In the genomic region with DNA sequence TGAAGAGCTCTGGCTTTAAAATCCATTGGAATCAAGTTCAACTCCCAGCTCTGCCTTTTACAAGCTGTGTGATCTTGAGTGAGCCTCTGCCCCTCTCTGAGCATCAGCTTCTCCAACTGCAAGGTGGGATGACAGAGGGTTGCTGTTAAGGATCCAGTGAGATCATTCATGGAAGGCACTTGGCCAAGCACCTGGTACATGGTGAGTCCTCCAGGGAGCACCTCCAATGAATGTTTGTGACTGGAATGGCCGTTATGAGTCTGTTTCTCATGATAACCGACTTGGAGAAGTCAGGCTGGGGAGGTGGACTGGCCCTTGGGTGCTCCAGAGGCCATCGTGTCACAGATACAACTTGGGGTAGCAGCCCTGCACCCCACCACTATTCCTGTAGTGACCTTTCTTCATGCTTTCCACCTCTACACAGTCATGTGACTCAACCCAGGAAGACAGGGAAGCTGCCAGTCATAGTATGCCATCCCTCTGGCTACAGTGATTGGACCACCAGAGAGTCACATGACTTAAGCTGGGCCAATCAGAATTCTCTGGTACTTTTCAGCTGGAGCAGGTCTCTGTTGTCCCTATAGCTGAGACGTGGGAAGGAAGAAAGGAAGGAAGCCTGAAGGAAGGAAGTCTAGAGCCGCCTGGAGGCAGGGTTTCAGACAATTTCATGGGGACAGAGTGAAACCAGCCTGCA, we compare ENCODE assay signal across 1 cellular context.
TF ChIP-seq lines count a peak whose summit lies in the region.

No MANE protein-coding gene starts in this region.

TF ChIP-seq in GM23338, 12 proteins besides CTCF, POLR2A, EP300 and RAD21:
- TF ChIP-seq, protein P1, sequence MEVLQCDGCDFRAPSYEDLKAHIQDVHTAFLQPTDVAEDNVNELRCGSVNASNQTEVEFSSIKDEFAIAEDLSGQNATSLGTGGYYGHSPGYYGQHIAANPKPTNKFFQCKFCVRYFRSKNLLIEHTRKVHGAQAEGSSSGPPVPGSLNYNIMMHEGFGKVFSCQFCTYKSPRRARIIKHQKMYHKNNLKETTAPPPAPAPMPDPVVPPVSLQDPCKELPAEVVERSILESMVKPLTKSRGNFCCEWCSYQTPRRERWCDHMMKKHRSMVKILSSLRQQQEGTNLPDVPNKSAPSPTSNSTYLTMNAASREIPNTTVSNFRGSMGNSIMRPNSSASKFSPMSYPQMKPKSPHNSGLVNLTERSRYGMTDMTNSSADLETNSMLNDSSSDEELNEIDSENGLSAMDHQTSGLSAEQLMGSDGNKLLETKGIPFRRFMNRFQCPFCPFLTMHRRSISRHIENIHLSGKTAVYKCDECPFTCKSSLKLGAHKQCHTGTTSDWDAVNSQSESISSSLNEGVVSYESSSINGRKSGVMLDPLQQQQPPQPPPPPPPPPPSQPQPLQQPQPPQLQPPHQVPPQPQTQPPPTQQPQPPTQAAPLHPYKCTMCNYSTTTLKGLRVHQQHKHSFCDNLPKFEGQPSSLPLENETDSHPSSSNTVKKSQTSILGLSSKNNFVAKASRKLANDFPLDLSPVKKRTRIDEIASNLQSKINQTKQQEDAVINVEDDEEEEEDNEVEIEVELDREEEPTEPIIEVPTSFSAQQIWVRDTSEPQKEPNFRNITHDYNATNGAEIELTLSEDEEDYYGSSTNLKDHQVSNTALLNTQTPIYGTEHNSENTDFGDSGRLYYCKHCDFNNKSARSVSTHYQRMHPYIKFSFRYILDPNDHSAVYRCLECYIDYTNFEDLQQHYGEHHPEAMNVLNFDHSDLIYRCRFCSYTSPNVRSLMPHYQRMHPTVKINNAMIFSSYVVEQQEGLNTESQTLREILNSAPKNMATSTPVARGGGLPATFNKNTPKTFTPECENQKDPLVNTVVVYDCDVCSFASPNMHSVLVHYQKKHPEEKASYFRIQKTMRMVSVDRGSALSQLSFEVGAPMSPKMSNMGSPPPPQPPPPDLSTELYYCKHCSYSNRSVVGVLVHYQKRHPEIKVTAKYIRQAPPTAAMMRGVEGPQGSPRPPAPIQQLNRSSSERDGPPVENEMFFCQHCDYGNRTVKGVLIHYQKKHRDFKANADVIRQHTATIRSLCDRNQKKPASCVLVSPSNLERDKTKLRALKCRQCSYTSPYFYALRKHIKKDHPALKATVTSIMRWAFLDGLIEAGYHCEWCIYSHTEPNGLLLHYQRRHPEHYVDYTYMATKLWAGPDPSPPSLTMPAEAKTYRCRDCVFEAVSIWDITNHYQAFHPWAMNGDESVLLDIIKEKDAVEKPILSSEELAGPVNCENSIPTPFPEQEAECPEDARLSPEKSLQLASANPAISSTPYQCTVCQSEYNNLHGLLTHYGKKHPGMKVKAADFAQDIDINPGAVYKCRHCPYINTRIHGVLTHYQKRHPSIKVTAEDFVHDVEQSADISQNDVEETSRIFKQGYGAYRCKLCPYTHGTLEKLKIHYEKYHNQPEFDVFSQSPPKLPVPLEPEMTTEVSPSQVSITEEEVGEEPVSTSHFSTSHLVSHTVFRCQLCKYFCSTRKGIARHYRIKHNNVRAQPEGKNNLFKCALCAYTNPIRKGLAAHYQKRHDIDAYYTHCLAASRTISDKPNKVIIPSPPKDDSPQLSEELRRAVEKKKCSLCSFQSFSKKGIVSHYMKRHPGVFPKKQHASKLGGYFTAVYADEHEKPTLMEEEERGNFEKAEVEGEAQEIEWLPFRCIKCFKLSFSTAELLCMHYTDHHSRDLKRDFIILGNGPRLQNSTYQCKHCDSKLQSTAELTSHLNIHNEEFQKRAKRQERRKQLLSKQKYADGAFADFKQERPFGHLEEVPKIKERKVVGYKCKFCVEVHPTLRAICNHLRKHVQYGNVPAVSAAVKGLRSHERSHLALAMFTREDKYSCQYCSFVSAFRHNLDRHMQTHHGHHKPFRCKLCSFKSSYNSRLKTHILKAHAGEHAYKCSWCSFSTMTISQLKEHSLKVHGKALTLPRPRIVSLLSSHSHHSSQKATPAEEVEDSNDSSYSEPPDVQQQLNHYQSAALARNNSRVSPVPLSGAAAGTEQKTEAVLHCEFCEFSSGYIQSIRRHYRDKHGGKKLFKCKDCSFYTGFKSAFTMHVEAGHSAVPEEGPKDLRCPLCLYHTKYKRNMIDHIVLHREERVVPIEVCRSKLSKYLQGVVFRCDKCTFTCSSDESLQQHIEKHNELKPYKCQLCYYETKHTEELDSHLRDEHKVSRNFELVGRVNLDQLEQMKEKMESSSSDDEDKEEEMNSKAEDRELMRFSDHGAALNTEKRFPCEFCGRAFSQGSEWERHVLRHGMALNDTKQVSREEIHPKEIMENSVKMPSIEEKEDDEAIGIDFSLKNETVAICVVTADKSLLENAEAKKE (CRISPR knock-in tag; IDR thresholded peaks at IDR 0.05): no peak
- TF ChIP-seq, protein P2, sequence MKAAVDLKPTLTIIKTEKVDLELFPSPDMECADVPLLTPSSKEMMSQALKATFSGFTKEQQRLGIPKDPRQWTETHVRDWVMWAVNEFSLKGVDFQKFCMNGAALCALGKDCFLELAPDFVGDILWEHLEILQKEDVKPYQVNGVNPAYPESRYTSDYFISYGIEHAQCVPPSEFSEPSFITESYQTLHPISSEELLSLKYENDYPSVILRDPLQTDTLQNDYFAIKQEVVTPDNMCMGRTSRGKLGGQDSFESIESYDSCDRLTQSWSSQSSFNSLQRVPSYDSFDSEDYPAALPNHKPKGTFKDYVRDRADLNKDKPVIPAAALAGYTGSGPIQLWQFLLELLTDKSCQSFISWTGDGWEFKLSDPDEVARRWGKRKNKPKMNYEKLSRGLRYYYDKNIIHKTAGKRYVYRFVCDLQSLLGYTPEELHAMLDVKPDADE (IDR thresholded peaks at IDR 0.05): no peak
- TF ChIP-seq POLR2AphosphoS5 (IDR thresholded peaks at IDR 0.05; ENCODE audit: low read depth) (no peak), CREB1 (CRISPR knock-in tag; IDR thresholded peaks at IDR 0.05; ENCODE audit: low read depth) (no peak), EZH2phosphoT487 (IDR thresholded peaks at IDR 0.05; ENCODE audit: unreplicated experiment) (no peak), JUNB (IDR thresholded peaks at IDR 0.05; ENCODE audit: unreplicated experiment) (no peak), EZH2 (IDR thresholded peaks at IDR 0.05; ENCODE audit: low read depth, unreplicated experiment) (no peak), NANOG (IDR thresholded peaks at IDR 0.05; ENCODE audit: borderline replicate concordance) (no peak), STAT1 (IDR thresholded peaks at IDR 0.05; ENCODE audit: unreplicated experiment) (no peak), ZNF331 (CRISPR knock-in tag; IDR thresholded peaks at IDR 0.05; ENCODE audit: low read depth) (no peak), ZNF114 (CRISPR knock-in tag; IDR thresholded peaks at IDR 0.05) (no peak)
- TF ChIP-seq, protein P3, sequence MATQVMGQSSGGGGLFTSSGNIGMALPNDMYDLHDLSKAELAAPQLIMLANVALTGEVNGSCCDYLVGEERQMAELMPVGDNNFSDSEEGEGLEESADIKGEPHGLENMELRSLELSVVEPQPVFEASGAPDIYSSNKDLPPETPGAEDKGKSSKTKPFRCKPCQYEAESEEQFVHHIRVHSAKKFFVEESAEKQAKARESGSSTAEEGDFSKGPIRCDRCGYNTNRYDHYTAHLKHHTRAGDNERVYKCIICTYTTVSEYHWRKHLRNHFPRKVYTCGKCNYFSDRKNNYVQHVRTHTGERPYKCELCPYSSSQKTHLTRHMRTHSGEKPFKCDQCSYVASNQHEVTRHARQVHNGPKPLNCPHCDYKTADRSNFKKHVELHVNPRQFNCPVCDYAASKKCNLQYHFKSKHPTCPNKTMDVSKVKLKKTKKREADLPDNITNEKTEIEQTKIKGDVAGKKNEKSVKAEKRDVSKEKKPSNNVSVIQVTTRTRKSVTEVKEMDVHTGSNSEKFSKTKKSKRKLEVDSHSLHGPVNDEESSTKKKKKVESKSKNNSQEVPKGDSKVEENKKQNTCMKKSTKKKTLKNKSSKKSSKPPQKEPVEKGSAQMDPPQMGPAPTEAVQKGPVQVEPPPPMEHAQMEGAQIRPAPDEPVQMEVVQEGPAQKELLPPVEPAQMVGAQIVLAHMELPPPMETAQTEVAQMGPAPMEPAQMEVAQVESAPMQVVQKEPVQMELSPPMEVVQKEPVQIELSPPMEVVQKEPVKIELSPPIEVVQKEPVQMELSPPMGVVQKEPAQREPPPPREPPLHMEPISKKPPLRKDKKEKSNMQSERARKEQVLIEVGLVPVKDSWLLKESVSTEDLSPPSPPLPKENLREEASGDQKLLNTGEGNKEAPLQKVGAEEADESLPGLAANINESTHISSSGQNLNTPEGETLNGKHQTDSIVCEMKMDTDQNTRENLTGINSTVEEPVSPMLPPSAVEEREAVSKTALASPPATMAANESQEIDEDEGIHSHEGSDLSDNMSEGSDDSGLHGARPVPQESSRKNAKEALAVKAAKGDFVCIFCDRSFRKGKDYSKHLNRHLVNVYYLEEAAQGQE (IDR thresholded peaks at IDR 0.05; ENCODE audit: unreplicated experiment): no peak
TF ChIP-seq in GM23338: peak in this region for 0.
